12 cellular contexts compared by ENCODE assay signal in the genomic region with DNA sequence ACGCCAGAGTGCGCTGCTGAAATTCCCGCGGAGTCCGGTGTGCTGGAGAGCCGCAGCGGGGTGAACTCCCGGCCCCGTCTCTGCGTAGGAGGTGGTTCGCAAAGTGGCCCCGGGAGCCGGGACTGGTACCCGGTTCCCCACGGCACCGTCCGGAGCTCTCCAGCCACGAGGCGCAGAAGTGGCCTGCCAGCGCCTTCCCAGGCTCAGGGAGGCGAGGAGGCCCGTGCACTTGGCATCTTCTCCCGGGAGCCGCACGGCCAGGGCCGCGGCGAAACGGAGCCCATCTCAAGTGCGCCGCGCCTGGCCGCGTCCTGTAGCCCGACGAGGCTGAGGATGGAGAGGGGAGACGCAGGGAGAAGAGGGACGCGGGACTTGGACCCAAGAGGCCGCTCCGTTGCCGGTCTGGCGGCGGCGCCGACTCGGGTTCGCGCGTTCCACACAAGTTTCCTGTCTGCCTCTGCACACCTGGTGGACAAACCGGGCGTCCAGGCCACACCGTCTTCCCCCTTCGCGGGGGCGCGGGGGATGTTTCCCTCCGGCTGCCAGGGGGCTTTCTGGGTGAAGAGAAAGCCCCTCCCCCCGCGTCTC. TPM values are rescaled to one million over a fixed set of nuclear protein-coding genes. Genes with fewer than 3 reads are reported as not detected.
DNase-seq lines count a peak whose midpoint lies in the region; ATAC-seq, FAIRE-seq and TF ChIP-seq lines count a peak whose summit lies in the region.
"Had no signal": no experiment of that assay in that cellular context is flagged by ENCODE, and none has a peak within 500 bp of the region (broad histone marks: within the 10 kb centered on the region; RNA-seq: fewer than 3 reads in every experiment).

No MANE protein-coding gene starts in this region.

- H4K20me1 ChIP-seq in BLaER1: peaks cover 83% of the 10 kb centered on the region
- peaks cover 79% of the 10 kb centered on the region for H4K20me1 ChIP-seq in neural progenitor cell (ENCODE audit: low read depth)

- ATAC-seq in foreskin keratinocyte: peak; percentile 10
- ATAC-seq in naive thymus-derived CD4-positive, alpha-beta T cell: no peak

- peak; percentile 26 for TF ChIP-seq CTCF in foreskin keratinocyte (conservative IDR thresholded peaks at IDR 0.05)
- TF ChIP-seq CTCF in neural progenitor cell (IDR thresholded peaks at IDR 0.05): peak; percentile 33
- no peak for TF ChIP-seq CTCF in D721Med (IDR thresholded peaks at IDR 0.05; ENCODE audit: insufficient read depth, missing control alignments)

- CTCF ChIA-PET in naive thymus-derived CD4-positive, alpha-beta T cell (lab: Charles Lee): interaction anchor here (0.6 kb wide), 1 partner anchor 19 kb away, joined by 6 read pairs; no protein-coding TSS in a partner anchor

- H3K27ac Mint-ChIP-seq in neural progenitor cell: no peak overlapping the region
- peak overlapping the region in 1 of 9 donors; percentile 71 for H3K27ac Mint-ChIP-seq in naive thymus-derived CD4-positive, alpha-beta T cell

- H3K4me1 ChIP-seq in BLaER1 (peaks cover 19% of the 10 kb centered on the region), foreskin keratinocyte (no peaks in the 10 kb centered on the region), neural progenitor cell (peaks cover 58% of the 10 kb centered on the region)
- H3K4me1 ChIP-seq in naive thymus-derived CD4-positive, alpha-beta T cell (ENCODE audit: control insufficient read depth in 2 of 2, insufficient read depth in 2 of 2, low read length in 2 of 2): no peaks in the 10 kb centered on the region

- H3K27me3 ChIP-seq in BLaER1 (peaks cover 100% of the 10 kb centered on the region), foreskin keratinocyte (peaks cover 50% of the 10 kb centered on the region), neural progenitor cell (peaks cover 100% of the 10 kb centered on the region)
- no peaks in the 10 kb centered on the region for H3K27me3 ChIP-seq in naive thymus-derived CD4-positive, alpha-beta T cell (ENCODE audit: control insufficient read depth in 2 of 2, insufficient read depth in 2 of 2, low read length in 2 of 2)

- H3K9me3 ChIP-seq in BLaER1 (peaks cover 20% of the 10 kb centered on the region), neural progenitor cell (ENCODE audit: low read depth) (no peaks in the 10 kb centered on the region)
- H3K9me3 ChIP-seq in naive thymus-derived CD4-positive, alpha-beta T cell (ENCODE audit: control insufficient read depth in 2 of 3, low read length in 3 of 3): no peaks in the 10 kb centered on the region

- H3F3A ChIP-seq in neural progenitor cell (ENCODE audit: low read depth): peaks cover 52% of the 10 kb centered on the region

- peaks cover 56% of the 10 kb centered on the region for H3K4me1 Mint-ChIP-seq in neural progenitor cell
- peaks cover 0 to 20% (median 8%) of the 10 kb centered on the region in 7 donors for H3K4me1 Mint-ChIP-seq in naive thymus-derived CD4-positive, alpha-beta T cell

- H3K27me3 Mint-ChIP-seq in neural progenitor cell (ENCODE audit: insufficient read depth, low read depth): peaks cover 74% of the 10 kb centered on the region
- H3K27me3 Mint-ChIP-seq in naive thymus-derived CD4-positive, alpha-beta T cell: peaks cover 64 to 74% (median 67%) of the 10 kb centered on the region in 5 donors

- H3K36me3 ChIP-seq in BLaER1: peaks cover 14% of the 10 kb centered on the region
- H3K36me3 ChIP-seq in neural progenitor cell: no peaks in the 10 kb centered on the region
- H3K36me3 ChIP-seq in naive thymus-derived CD4-positive, alpha-beta T cell (ENCODE audit: control insufficient read depth in 2 of 3, insufficient read depth in 3 of 3, low read length in 3 of 3): no peaks in the 10 kb centered on the region
- H3K36me3 ChIP-seq: Peyer's patch had no signal

- intact Hi-C loops in naive thymus-derived CD4-positive, alpha-beta T cell (cut with micrococcal nuclease): loop anchor here in 1 of 2 donors (5.0 kb wide), 1 partner anchor 837 kb away; no protein-coding TSS in a partner anchor

- peaks cover 3% of the 10 kb centered on the region for H3K36me3 Mint-ChIP-seq in neural progenitor cell
- H3K36me3 Mint-ChIP-seq in naive thymus-derived CD4-positive, alpha-beta T cell: peaks cover 0 to 9% (median 0%) of the 10 kb centered on the region in 5 donors

- FAIRE-seq in D721Med (lab: Jason Lieb, UNC): no peak

- H3K79me2 ChIP-seq in neural progenitor cell (ENCODE audit: low read depth): peaks cover 34% of the 10 kb centered on the region

- H3K4me2 ChIP-seq in BLaER1 (peak overlapping the region; percentile 96), neural progenitor cell (peak overlapping the region; percentile 91)

- POLR2A ChIA-PET in naive thymus-derived CD4-positive, alpha-beta T cell (lab: Charles Lee): no interaction called here

- H3K4me3 ChIP-seq in BLaER1 (peak overlapping the region; percentile 82), neural progenitor cell (peak overlapping the region; percentile 64)
- H3K4me3 ChIP-seq in naive thymus-derived CD4-positive, alpha-beta T cell (ENCODE audit: low read length): no peak overlapping the region

- peak overlapping the region; percentile 7 for H2AFZ ChIP-seq in neural progenitor cell (replicated peaks)

- H3K4me3 Mint-ChIP-seq in neural progenitor cell: peak overlapping the region; percentile 77
- H3K4me3 Mint-ChIP-seq in naive thymus-derived CD4-positive, alpha-beta T cell: peak overlapping the region in 2 of 10 donors; percentile 8 to 23

- DNase-seq in NCI-H526 treated with DMSO at 0.1 percent for 48 hours (lab: John Stamatoyannopoulos, UW): peak; percentile 62
- DNase-seq in foreskin keratinocyte: peak; percentile 26 to 37
- peak; percentile 79 for DNase-seq in neural progenitor cell (ENCODE audit: low spot score)
- DNase-seq in D721Med (ENCODE audit: insufficient read length, low spot score): no peak
- DNase-seq in EL: no peak
- DNase-seq in naive thymus-derived CD4-positive, alpha-beta T cell: no peak
- DNase-seq in KBM-7: no peak
- DNase-seq: activated CD4-positive, alpha-beta T cell treated with anti-CD3 and anti-CD28 coated beads, Interleukin-2, amount 50 U/mL, for 4 hours; KG1; stimulated activated CD4-positive, alpha-beta T cell treated with anti-CD3 and anti-CD28 coated beads, Interleukin-4, amount 100 ng/mL, for 1 hour had no signal

- H3K9ac ChIP-seq in BLaER1 (peak overlapping the region; percentile 81), neural progenitor cell (no peak overlapping the region)

- peak overlapping the region; percentile 66 for H3K27ac ChIP-seq in BLaER1
- H3K27ac ChIP-seq in foreskin keratinocyte: no peak overlapping the region
- no peak overlapping the region for H3K27ac ChIP-seq in neural progenitor cell
- no peak overlapping the region for H3K27ac ChIP-seq in naive thymus-derived CD4-positive, alpha-beta T cell (ENCODE audit: low read depth, low read length)
- H3K27ac ChIP-seq: Peyer's patch had no signal

- no peaks in the 10 kb centered on the region for H3K9me3 Mint-ChIP-seq in neural progenitor cell
- H3K9me3 Mint-ChIP-seq in naive thymus-derived CD4-positive, alpha-beta T cell: peaks cover 0 to 18% (median 0%) of the 10 kb centered on the region in 11 donors

- in situ Hi-C loops in KBM-7 (cut with MboI; ENCODE audit: low pct_unique_long_range_greater_than_20kb, low sequenced_read_pairs): no loop called here

RNA-seq across cellular contexts. Expression of a gene that starts 1.0 kb away (rescaled TPM):
- total RNA-seq in foreskin keratinocyte: 7.5 and 11.3 TPM in 2 replicates
- 8.2 and 11.8 TPM in 2 replicates for polyA plus RNA-seq in foreskin keratinocyte
- 0.95 and 7.6 TPM in 2 replicates for total RNA-seq in neural progenitor cell (ENCODE audit: low replicate concordance)
- total RNA-seq in naive thymus-derived CD4-positive, alpha-beta T cell: not detected
- not detected for polyA plus RNA-seq in naive thymus-derived CD4-positive, alpha-beta T cell
- total RNA-seq: Peyer's patch had no signal

Comparison
In these comparisons a context has a peak if more than half of its experiments do, and no peak if none do; other contexts are left out.
1. DNase-seq: peak in NCI-H526 treated with DMSO at 0.1 percent for 48 hours (single experiment), foreskin keratinocyte (2 of 2) and neural progenitor cell (single experiment); none in D721Med (single experiment), EL (single experiment), naive thymus-derived CD4-positive, alpha-beta T cell (0 of 9) and KBM-7 (single experiment).